Comparison of ENCODE assay signal across 23 cellular contexts in the genomic region with DNA sequence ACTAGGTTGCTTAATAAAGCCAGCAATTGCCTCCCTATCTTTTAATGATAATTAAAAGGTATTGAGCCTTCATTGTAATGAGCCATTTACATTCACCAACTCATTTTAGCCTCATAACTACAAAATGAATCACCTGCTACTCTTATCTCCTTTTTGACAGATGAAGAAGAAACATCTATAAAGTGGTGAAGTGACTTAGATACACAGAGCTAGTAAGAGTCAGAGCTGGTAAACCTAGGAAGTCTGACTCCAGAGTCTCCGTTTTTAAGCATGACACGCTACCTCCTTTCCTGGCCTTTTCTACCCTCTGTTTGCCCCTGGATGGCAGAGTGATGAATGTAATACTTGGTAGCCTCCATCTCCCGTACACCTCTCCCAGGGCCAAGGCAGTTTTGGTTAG.
A peak's percentile ranks its signal among the peaks of the same experiment; 100 is the strongest.
DNase-seq lines count a peak whose midpoint lies in the region; ATAC-seq and TF ChIP-seq lines count a peak whose summit lies in the region.
"Had no signal": no experiment of that assay in that cellular context is flagged by ENCODE, and none has a peak within 500 bp of the region (broad histone marks: within the 10 kb centered on the region; RNA-seq: fewer than 3 reads in every experiment).

No MANE protein-coding gene starts in this region.

- H3K4me2 ChIP-seq in hepatocyte (peak overlapping the region; percentile 5), smooth muscle cell (peak overlapping the region; percentile 53)
- H3K4me2 ChIP-seq: A549, KMS-11, SK-N-SH had no signal

- peaks cover 4% of the 10 kb centered on the region for H3K4me1 Mint-ChIP-seq in T-helper 17 cell
- no peaks in the 10 kb centered on the region for H3K4me1 Mint-ChIP-seq in CD8-positive, alpha-beta T cell (ENCODE audit: low read depth)
- H3K4me1 Mint-ChIP-seq: B cell had no signal

- peaks cover 5% of the 10 kb centered on the region for H3F3A ChIP-seq in smooth muscle cell (ENCODE audit: low read depth)

- peaks cover 48% of the 10 kb centered on the region for H3K4me1 ChIP-seq in hepatocyte (ENCODE audit: insufficient read depth)
- H3K4me1 ChIP-seq in smooth muscle cell (ENCODE audit: low read depth) = peaks cover 16% of the 10 kb centered on the region
- H3K4me1 ChIP-seq in stomach = peaks cover 0 to 5% (median 0%) of the 10 kb centered on the region in 4 donors
- no peaks in the 10 kb centered on the region for H3K4me1 ChIP-seq in CD8-positive, alpha-beta T cell (ENCODE audit: insufficient read depth, low read length)
- H3K4me1 ChIP-seq: A549 had no signal

- no peak for TF ChIP-seq POLR2A in stomach (IDR thresholded peaks at IDR 0.05)

- H3K27ac Mint-ChIP-seq in T-helper 17 cell = peak overlapping the region; percentile 16
- no peak overlapping the region for H3K27ac Mint-ChIP-seq in CD8-positive, alpha-beta T cell
- H3K27ac Mint-ChIP-seq: B cell, H9 had no signal

- 65% methylated on average over 3 of the region's 3 CpGs for WGBS in hepatocyte (ENCODE audit: low lambda C conversion rate, missing lambda C conversion rate)
- WGBS in smooth muscle cell (ENCODE audit: low lambda C conversion rate) = 55% methylated on average over 3 of the region's 3 CpGs
- 78 to 91% (median 84%) methylated on average over 3 of the region's 3 CpGs for WGBS in stomach, 5 donors

- DNase-seq in Daoy (ENCODE audit: low read depth) (peak; percentile 4), T-helper 17 cell (no peak), hepatocyte (ENCODE audit: low spot score) (no peak), smooth muscle cell (lab: John Stamatoyannopoulos, UW; ENCODE audit: unreplicated experiment) (no peak), stomach (no peak)
- no peak for DNase-seq in CD8-positive, alpha-beta T cell
- DNase-seq: COR-L47, DMS 273 treated with DMSO at 0.1 percent for 48 hours, DMS79 treated with DMSO at 0.1 percent for 48 hours, H9, MV-4-11, NCI-H1694, NCI-H2081, NCI-H2171, NCI-H446, SHP77 treated with DMSO at 0.1 percent for 48 hours, SK-N-SH had no signal

- H3K79me2 ChIP-seq in hepatocyte (no peaks in the 10 kb centered on the region), smooth muscle cell (ENCODE audit: low read depth) (no peaks in the 10 kb centered on the region)

- intact Hi-C loops in stomach (cut with DNase I; ENCODE audit: low total_unique reads) = loop anchor here (5.0 to 10.0 kb wide), 2 partner anchors 137 to 180 kb away; no protein-coding TSS in a partner anchor
- intact Hi-C loops in CD8-positive, alpha-beta T cell (cut with DNase I, micrococcal nuclease) = no loop called here

- H3K36me3 ChIP-seq in hepatocyte (replicated peaks; ENCODE audit: insufficient read depth, low read depth) = no peaks in the 10 kb centered on the region
- no peaks in the 10 kb centered on the region for H3K36me3 ChIP-seq in smooth muscle cell (ENCODE audit: low read depth)
- no peaks in the 10 kb centered on the region for H3K36me3 ChIP-seq in stomach
- no peaks in the 10 kb centered on the region for H3K36me3 ChIP-seq in CD8-positive, alpha-beta T cell (ENCODE audit: insufficient read depth, low read length)

- CTCF ChIA-PET in CD8-positive, alpha-beta T cell (lab: Charles Lee) = interaction anchor here (1.6 to 2.0 kb wide), 2 partner anchors 15 to 160 kb away, joined by 4 to 6 read pairs; no protein-coding TSS in a partner anchor

- no peak overlapping the region for H3K4me3 Mint-ChIP-seq in T-helper 17 cell
- H3K4me3 Mint-ChIP-seq in CD8-positive, alpha-beta T cell = no peak overlapping the region
- H3K4me3 Mint-ChIP-seq: B cell, H9 had no signal

- peaks cover 23% of the 10 kb centered on the region for H3K27me3 Mint-ChIP-seq in T-helper 17 cell
- H3K27me3 Mint-ChIP-seq in CD8-positive, alpha-beta T cell (ENCODE audit: low read depth) = peaks cover 4% of the 10 kb centered on the region

- H3K27ac ChIP-seq in hepatocyte = peak overlapping the region; percentile 42
- H3K27ac ChIP-seq in smooth muscle cell (ENCODE audit: low read depth) = no peak overlapping the region
- H3K27ac ChIP-seq in stomach = no peak overlapping the region
- H3K27ac ChIP-seq in CD8-positive, alpha-beta T cell (ENCODE audit: low read depth, low read length) = no peak overlapping the region
- H3K27ac ChIP-seq: A549, KMS-11, RWPE1 had no signal

- peaks cover 2% of the 10 kb centered on the region for H3K36me3 Mint-ChIP-seq in T-helper 17 cell (ENCODE audit: low read depth)
- H3K36me3 Mint-ChIP-seq in CD8-positive, alpha-beta T cell = no peaks in the 10 kb centered on the region

- H3K9me2 ChIP-seq in hepatocyte (replicated peaks; ENCODE audit: insufficient read depth) = no peaks in the 10 kb centered on the region
- H3K9me2 ChIP-seq: SK-N-SH had no signal

- TF ChIP-seq CTCF in hepatocyte (IDR thresholded peaks at IDR 0.05; ENCODE audit: poor library complexity) (no peak), smooth muscle cell (IDR thresholded peaks at IDR 0.05; ENCODE audit: borderline replicate concordance, insufficient read depth, poor library complexity, severe bottlenecking) (no peak), stomach (IDR thresholded peaks at IDR 0.05) (no peak)
- TF ChIP-seq CTCF in CD8-positive, alpha-beta T cell (IDR thresholded peaks at IDR 0.05) = no peak

- no peak for TF ChIP-seq EP300 in stomach (IDR thresholded peaks at IDR 0.05)

- POLR2A ChIA-PET in CD8-positive, alpha-beta T cell (lab: Charles Lee) = no interaction called here

- H3K4me3 ChIP-seq in hepatocyte = no peak overlapping the region
- H3K4me3 ChIP-seq in smooth muscle cell = no peak overlapping the region
- no peak overlapping the region for H3K4me3 ChIP-seq in stomach
- H3K4me3 ChIP-seq in CD8-positive, alpha-beta T cell (ENCODE audit: low read depth, low read length) = no peak overlapping the region
- H3K4me3 ChIP-seq: A549, GM12878 had no signal

- H3K9me3 Mint-ChIP-seq in CD8-positive, alpha-beta T cell = no peaks in the 10 kb centered on the region
- H3K9me3 Mint-ChIP-seq: H9 had no signal

- H2AFZ ChIP-seq in hepatocyte (no peak overlapping the region), smooth muscle cell (ENCODE audit: low read depth) (no peak overlapping the region)

- H3K27me3 ChIP-seq in hepatocyte = no peaks in the 10 kb centered on the region
- no peaks in the 10 kb centered on the region for H3K27me3 ChIP-seq in smooth muscle cell (ENCODE audit: low read depth)
- H3K27me3 ChIP-seq in stomach = no peaks in the 10 kb centered on the region
- no peaks in the 10 kb centered on the region for H3K27me3 ChIP-seq in CD8-positive, alpha-beta T cell (ENCODE audit: insufficient read depth, low read length)

- H4K20me1 ChIP-seq in hepatocyte (ENCODE audit: insufficient read depth, poor library complexity, severe bottlenecking) = no peaks in the 10 kb centered on the region
- H4K20me1 ChIP-seq in smooth muscle cell (ENCODE audit: low read depth) = no peaks in the 10 kb centered on the region

- no peaks in the 10 kb centered on the region for H3K9me3 ChIP-seq in T-helper 17 cell (ENCODE audit: control insufficient read depth, low read length, poor library complexity, severe bottlenecking)
- no peaks in the 10 kb centered on the region for H3K9me3 ChIP-seq in hepatocyte (ENCODE audit: low read depth)
- H3K9me3 ChIP-seq in smooth muscle cell (replicated peaks; ENCODE audit: low read depth) = no peaks in the 10 kb centered on the region
- H3K9me3 ChIP-seq in stomach = no peaks in the 10 kb centered on the region
- H3K9me3 ChIP-seq in CD8-positive, alpha-beta T cell (ENCODE audit: low read length) = no peaks in the 10 kb centered on the region
- H3K9me3 ChIP-seq: A549, SK-N-SH had no signal

- H3K9ac ChIP-seq in smooth muscle cell (ENCODE audit: low read depth) = no peak overlapping the region
- H3K9ac ChIP-seq: KMS-11, SK-N-SH had no signal

- no peak for ATAC-seq in T-helper 17 cell
- ATAC-seq in HG02973 (IDR thresholded peaks at IDR 0.05; ENCODE audit: unreplicated experiment) = no peak
- no peak for ATAC-seq in CD8-positive, alpha-beta T cell
- ATAC-seq: A549, GM12878 had no signal
